In genomic region chr15:83713242-83713641, GRCh38 we compare ENCODE assay signal across 31 cellular contexts. TPM values are rescaled to one million over a fixed set of nuclear protein-coding genes. Genes with fewer than 3 reads are reported as not detected.
DNase-seq lines count a peak whose midpoint lies in the region; TF ChIP-seq lines count a peak whose summit lies in the region.
"Had no signal": no experiment of that assay in that cellular context is flagged by ENCODE, and none has a peak within 500 bp of the region (broad histone marks: within the 10 kb centered on the region; RNA-seq: fewer than 3 reads in every experiment).

No MANE protein-coding gene starts in this region.

- no CpG with 5 or more reads among the region's 3 CpGs for WGBS in neuronal stem cell (ENCODE audit: extremely low coverage in 2 of 2, insufficient read length in 2 of 2, insufficient replicate concordance in 1 of 2), 2 donors

- no peak overlapping the region for H2AFZ ChIP-seq in neuronal stem cell (ENCODE audit: low read length)

- no peak overlapping the region for H2BK15ac ChIP-seq in neuronal stem cell (ENCODE audit: low read length)

- H2BK5ac ChIP-seq in neuronal stem cell (ENCODE audit: low read length) = no peak overlapping the region

- DNase-seq in LNCaP clone FGC (ENCODE audit: low read depth) = peak; percentile 50
- no peak for DNase-seq in neuronal stem cell (ENCODE audit: low spot score)
- no peak for DNase-seq in SK-N-DZ (ENCODE audit: low spot score)
- DNase-seq: 8988T; ACHN; AML-193; BE2C; C1 segment of cervical spinal cord; Caco-2; Calu3; CD4-positive, alpha-beta memory T cell; CD4-positive, alpha-beta T cell; CD4-positive, CD25-positive, alpha-beta regulatory T cell; CD8-positive, alpha-beta memory T cell; CD8-positive, alpha-beta T cell; COR-L47; DMS 273 treated with DMSO at 0.1 percent for 48 hours; DMS153; DMS53; DMS79; DMS79 treated with DMSO at 0.1 percent for 48 hours; DND-41; EL had no signal

- H3K79me1 ChIP-seq in neuronal stem cell (ENCODE audit: low read depth, low read length) = no peaks in the 10 kb centered on the region

- no peaks in the 10 kb centered on the region for H3K27me3 ChIP-seq in neuronal stem cell (ENCODE audit: control insufficient read depth in 3 of 3, insufficient read depth in 3 of 3, low read depth in 1 of 3, low read length in 3 of 3)
- H3K27me3 ChIP-seq: BLaER1; BLaER1 treated with 17β-estradiol and CSF1 and Interleukin-3, amounts not matched to agents 10 nM and 100 nM had no signal

- H3K9ac ChIP-seq in neuronal stem cell (ENCODE audit: low read depth, low read length, poor library complexity) = no peak overlapping the region
- H3K9ac ChIP-seq: BLaER1; BLaER1 treated with 17β-estradiol and CSF1 and Interleukin-3, amounts not matched to agents 10 nM and 100 nM had no signal

- no peak overlapping the region for H3K4ac ChIP-seq in neuronal stem cell (ENCODE audit: low read length)

- H2BK12ac ChIP-seq in neuronal stem cell (ENCODE audit: low read length) = no peak overlapping the region

- H3K18ac ChIP-seq in neuronal stem cell (ENCODE audit: low read length) = no peak overlapping the region

- TF ChIP-seq CTCF in LNCaP clone FGC (IDR thresholded peaks at IDR 0.05; ENCODE audit: control insufficient read depth, extremely low read depth, insufficient read depth) (no peak), VCaP (conservative IDR thresholded peaks at IDR 0.05) (no peak)

- no peak overlapping the region for H3K23ac ChIP-seq in neuronal stem cell (ENCODE audit: low read depth, low read length, poor library complexity)

- H3K4me2 ChIP-seq in neuronal stem cell (ENCODE audit: insufficient read depth, low read length, poor library complexity, severe bottlenecking) = no peak overlapping the region
- H3K4me2 ChIP-seq: A549; BLaER1; BLaER1 treated with 17β-estradiol and CSF1 and Interleukin-3, amounts not matched to agents 10 nM and 100 nM had no signal

- H2AK5ac ChIP-seq in neuronal stem cell (ENCODE audit: low read depth, low read length) = no peak overlapping the region

- H3K14ac ChIP-seq in neuronal stem cell (ENCODE audit: low read length) = no peak overlapping the region

- no peak overlapping the region for H4K8ac ChIP-seq in neuronal stem cell (ENCODE audit: low read depth, low read length)

- H2BK120ac ChIP-seq in neuronal stem cell (ENCODE audit: low read depth, low read length) = no peak overlapping the region

- no peak overlapping the region for H3K4me3 ChIP-seq in LNCaP clone FGC (ENCODE audit: low read depth, low read length)
- no peak overlapping the region for H3K4me3 ChIP-seq in neuronal stem cell (ENCODE audit: low read length in 2 of 2)
- H3K4me3 ChIP-seq: A549; BLaER1; BLaER1 treated with 17β-estradiol and CSF1 and Interleukin-3, amounts not matched to agents 10 nM and 100 nM had no signal

- H4K91ac ChIP-seq in neuronal stem cell (ENCODE audit: low read depth, low read length, poor library complexity) = no peak overlapping the region

- no peaks in the 10 kb centered on the region for H3K36me3 ChIP-seq in neuronal stem cell (replicated peaks in 1 of 2; ENCODE audit: control insufficient read depth in 2 of 2, insufficient read depth in 2 of 2, low read length in 2 of 2)
- H3K36me3 ChIP-seq: BE2C; BLaER1; BLaER1 treated with 17β-estradiol and CSF1 and Interleukin-3, amounts not matched to agents 10 nM and 100 nM had no signal

- no peaks in the 10 kb centered on the region for H3K9me3 ChIP-seq in neuronal stem cell (replicated peaks in 1 of 2; ENCODE audit: control insufficient read depth in 2 of 2, insufficient read depth in 1 of 2, low read depth in 1 of 2, low read length in 2 of 2)
- H3K9me3 ChIP-seq: A549; BE2C; BLaER1; BLaER1 treated with 17β-estradiol and CSF1 and Interleukin-3, amounts not matched to agents 10 nM and 100 nM; Caco-2 had no signal

- no peaks in the 10 kb centered on the region for H3K4me1 ChIP-seq in neuronal stem cell (ENCODE audit: control insufficient read depth in 2 of 2, insufficient read depth in 1 of 2, low read depth in 1 of 2, low read length in 2 of 2)
- H3K4me1 ChIP-seq: A549; BE2C; BLaER1; BLaER1 treated with 17β-estradiol and CSF1 and Interleukin-3, amounts not matched to agents 10 nM and 100 nM; Caco-2 had no signal

- peak overlapping the region; percentile 66 for H3K27ac ChIP-seq in VCaP
- H3K27ac ChIP-seq in neuronal stem cell (replicated peaks; ENCODE audit: low read length) = no peak overlapping the region
- H3K27ac ChIP-seq: 22Rv1; A549; BLaER1; BLaER1 treated with 17β-estradiol and CSF1 and Interleukin-3, amounts not matched to agents 10 nM and 100 nM; C4-2B had no signal

RNA-seq across cellular contexts. Expression of gene ADAMTSL3, which starts 59.3 kb away (rescaled TPM):
- polyA plus RNA-seq in neuronal stem cell (2013, experiment 1 of 2) = 0.11 TPM
- polyA plus RNA-seq in neuronal stem cell (2013, experiment 2 of 2) = 0.14 TPM
- polyA plus RNA-seq in SK-N-DZ (2014; cell fraction: cytosol; rRNA removed) = 0.20 TPM in 1 of 2 replicates, not detected in the other
- 0.05 and 0.07 TPM in 2 replicates for polyA plus RNA-seq in SK-N-DZ (2014; cell fraction: nucleus; rRNA removed)
- polyA plus RNA-seq: BJ; CD14-positive monocyte; CD4-positive, alpha-beta memory T cell; CD4-positive, CD25-positive, alpha-beta regulatory T cell; CD8-positive, alpha-beta memory T cell had no signal
